Comparison of ENCODE assay signal across 1 cellular context in the genomic region with DNA sequence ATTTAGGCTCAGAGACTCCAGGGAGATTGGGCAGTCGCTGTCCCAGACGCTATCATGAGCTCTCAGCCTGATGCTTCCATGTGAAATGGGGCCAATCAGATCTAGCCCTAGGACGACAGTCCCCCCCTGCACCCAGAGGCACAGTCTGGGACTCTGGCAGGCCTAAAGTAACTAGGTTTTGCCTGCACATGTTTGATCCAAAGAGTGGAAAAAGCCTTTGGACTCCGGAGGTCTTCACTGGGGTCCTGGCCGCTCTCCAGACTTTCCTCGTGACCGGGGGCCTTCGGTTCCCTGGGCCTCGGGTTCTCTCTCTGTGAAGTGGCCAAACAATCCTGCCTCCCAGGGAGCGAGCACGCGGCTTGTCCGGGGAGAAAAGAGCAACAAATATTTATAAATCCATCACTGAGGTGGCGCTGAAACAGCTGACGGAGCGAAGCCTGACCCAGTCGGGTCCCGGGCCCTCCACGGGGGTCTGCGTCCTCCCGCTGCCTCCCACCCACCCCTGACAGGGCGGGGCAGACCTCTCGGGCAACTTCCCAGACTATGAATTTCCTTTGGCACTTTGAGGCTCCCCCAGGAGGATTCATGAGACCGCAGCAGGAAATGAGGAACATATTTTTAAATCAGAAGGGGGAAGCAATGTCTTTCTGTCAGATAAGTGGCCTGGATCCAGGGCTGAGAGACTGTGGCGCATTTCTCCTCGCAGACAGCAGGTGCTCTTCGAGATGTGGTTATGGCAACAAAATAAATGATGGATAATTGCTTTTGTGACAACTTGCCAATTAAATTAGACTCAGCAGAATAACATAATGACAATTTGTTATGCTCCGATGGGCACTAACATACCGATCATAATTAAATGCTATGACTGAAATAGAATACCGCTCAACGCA.
TF ChIP-seq lines count a peak whose summit lies in the region.

No MANE protein-coding gene starts in this region.

TF ChIP-seq in endothelial cell of umbilical vein, 7 proteins besides CTCF, POLR2A, EP300 and RAD21:
- TF ChIP-seq GATA2 (IDR thresholded peaks at IDR 0.05; ENCODE audit: insufficient read depth, insufficient read length, low read depth, low read length) (no peak), JUN (IDR thresholded peaks at IDR 0.05; ENCODE audit: borderline replicate concordance, insufficient read depth, insufficient read length, low read depth) (no peak), POLR2AphosphoS5 (IDR thresholded peaks at IDR 0.05; ENCODE audit: insufficient read depth, low read depth, low read length) (no peak), EZH2 (IDR thresholded peaks at IDR 0.05; ENCODE audit: borderline replicate concordance, low read depth, low read length, severe bottlenecking) (no peak)
